In the genomic region with DNA sequence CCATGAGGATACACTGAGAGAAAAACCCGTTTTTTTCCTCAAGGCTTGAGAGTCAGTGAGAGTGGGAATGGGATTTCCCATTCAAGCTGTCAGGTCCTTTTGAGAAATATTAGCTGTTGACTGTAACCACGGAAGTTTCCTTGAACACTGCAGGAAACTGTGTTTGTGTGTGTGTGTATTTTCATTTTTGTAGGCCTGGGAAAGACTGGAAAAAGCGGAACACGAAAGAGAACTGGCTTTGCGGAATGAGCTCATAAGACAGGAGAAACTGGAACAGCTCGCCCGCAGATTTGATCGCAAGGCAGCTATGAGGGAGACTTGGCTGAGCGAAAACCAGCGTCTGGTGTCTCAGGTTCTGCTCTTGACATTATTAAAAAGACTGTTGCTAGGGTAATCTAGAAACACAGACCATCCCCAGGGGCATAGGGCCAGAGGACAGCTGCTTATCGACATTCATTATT, we compare ENCODE assay signal across 13 cellular contexts.
DNase-seq lines count a peak whose midpoint lies in the region; ATAC-seq and TF ChIP-seq lines count a peak whose summit lies in the region.
"Had no signal": no experiment of that assay in that cellular context is flagged by ENCODE, and none has a peak within 500 bp of the region (broad histone marks: within the 10 kb centered on the region; RNA-seq: fewer than 3 reads in every experiment).

No MANE protein-coding gene starts in this region.

- no peak for TF ChIP-seq CTCF in dorsolateral prefrontal cortex (IDR thresholded peaks at IDR 0.05 in 54 of 56, conservative IDR thresholded peaks at IDR 0.05 in 2 of 56; ENCODE audit: low read depth in 1 of 56, partially characterized antibody in 56 of 56)
- TF ChIP-seq CTCF in liver (IDR thresholded peaks at IDR 0.05; ENCODE audit: low read depth, low read length, missing input control) = no peak

- no peaks in the 10 kb centered on the region for H3K9me3 ChIP-seq in liver (ENCODE audit: control insufficient read depth in 4 of 4, low read length in 3 of 4)
- no peaks in the 10 kb centered on the region for H3K9me3 ChIP-seq in stomach smooth muscle (ENCODE audit: control insufficient read depth in 2 of 2, low read length in 2 of 2)

- TF ChIP-seq RAD21 in liver (IDR thresholded peaks at IDR 0.05) = no peak

- DNase-seq in DMS 273 (lab: John Stamatoyannopoulos, UW; ENCODE audit: unreplicated experiment) = peak; percentile 3
- no peak for DNase-seq in DMS 273 treated with DMSO at 0.1 percent for 48 hours (lab: John Stamatoyannopoulos, UW)
- no peak for DNase-seq in dorsolateral prefrontal cortex
- no peak for DNase-seq in SKM-1 treated with dmso at 0.1 percent for 144 hours (lab: John Stamatoyannopoulos, UW; ENCODE audit: unreplicated experiment)
- no peak for DNase-seq in activated CD8-positive, alpha-beta memory T cell treated with anti-CD3 and anti-CD28 coated beads, Interleukin-2, amount 50 U/mL, for 48 hours
- DNase-seq: activated CD4-positive, alpha-beta T cell treated with anti-CD3 and anti-CD28 coated beads, Interleukin-2, amount 10 ng/mL, durations not matched to agents 7 days and 5 days; erythroblast; HFFc6; NCI-H226 had no signal

- intact Hi-C loops in dorsolateral prefrontal cortex (cut with DNase I) = no loop called here

- 69% methylated on average over 11 of the region's 11 CpGs for WGBS in liver

- H3K27ac ChIP-seq in dorsolateral prefrontal cortex = peak overlapping the region in 44 of 59 donors; percentile 2 to 72 (median 42)
- H3K27ac ChIP-seq in liver (ENCODE audit: low read depth in 1 of 2, low read length in 2 of 2) = peak overlapping the region; percentile 76 to 83
- peak overlapping the region; percentile 24 for H3K27ac ChIP-seq in stomach smooth muscle (ENCODE audit: low read length)
- H3K27ac ChIP-seq: 22Rv1 had no signal

- H3K27me3 ChIP-seq in dorsolateral prefrontal cortex (no peaks in the 10 kb centered on the region), liver (ENCODE audit: control insufficient read depth in 4 of 4, insufficient read depth in 4 of 4, low read length in 3 of 4) (no peaks in the 10 kb centered on the region), stomach smooth muscle (ENCODE audit: control insufficient read depth in 1 of 2, insufficient read depth in 2 of 2, low read length in 2 of 2) (no peaks in the 10 kb centered on the region)

- no peak for ATAC-seq in GM19023 (IDR thresholded peaks at IDR 0.05; ENCODE audit: unreplicated experiment)

- H3K36me3 ChIP-seq in liver (ENCODE audit: control insufficient read depth in 4 of 4, insufficient read depth in 3 of 4, low read depth in 1 of 4, low read length in 3 of 4) (peaks cover 19 to 69% (median 67%) of the 10 kb centered on the region in 4 donors), stomach smooth muscle (ENCODE audit: control insufficient read depth in 2 of 2, insufficient read depth in 2 of 2, low read length in 2 of 2) (peaks cover 62 to 66% of the 10 kb centered on the region in 2 donors)

- H3K4me3 ChIP-seq in dorsolateral prefrontal cortex (no peak overlapping the region), liver (ENCODE audit: low read depth in 1 of 3, low read length in 3 of 3) (no peak overlapping the region), stomach smooth muscle (ENCODE audit: low read length in 2 of 2) (no peak overlapping the region)

- peak overlapping the region in 1 of 2 donors; percentile 63 for H3K9ac ChIP-seq in liver (ENCODE audit: low read depth in 1 of 2, low read length in 2 of 2)
- peak overlapping the region in 1 of 2 donors; percentile 55 for H3K9ac ChIP-seq in stomach smooth muscle (ENCODE audit: low read length in 2 of 2)

- H3K4me1 ChIP-seq in liver (ENCODE audit: control insufficient read depth in 4 of 4, insufficient read depth in 4 of 4, low read length in 3 of 4) (peaks cover 6 to 38% (median 22%) of the 10 kb centered on the region in 4 donors), stomach smooth muscle (ENCODE audit: control insufficient read depth, insufficient read depth, low read length) (peaks cover 7% of the 10 kb centered on the region)

TF ChIP-seq in liver, 16 proteins besides CTCF, POLR2A, EP300 and RAD21:
- TF ChIP-seq, protein P1, sequence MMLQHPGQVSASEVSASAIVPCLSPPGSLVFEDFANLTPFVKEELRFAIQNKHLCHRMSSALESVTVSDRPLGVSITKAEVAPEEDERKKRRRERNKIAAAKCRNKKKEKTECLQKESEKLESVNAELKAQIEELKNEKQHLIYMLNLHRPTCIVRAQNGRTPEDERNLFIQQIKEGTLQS (IDR thresholded peaks at IDR 0.05) = no peak
- TF ChIP-seq RXRA (IDR thresholded peaks at IDR 0.05) (no peak), NR2F2 (IDR thresholded peaks at IDR 0.05) (peak; percentile 13)

Comparison
In these comparisons a context has a peak if more than half of its experiments do, and no peak if none do; other contexts are left out.
1. H3K27ac ChIP-seq: peak in every context shown above with its lines; median percentile 80 in liver; 42 in dorsolateral prefrontal cortex; 24 in stomach smooth muscle.